ENCODE assay signal across 1 cellular context in the genomic region with DNA sequence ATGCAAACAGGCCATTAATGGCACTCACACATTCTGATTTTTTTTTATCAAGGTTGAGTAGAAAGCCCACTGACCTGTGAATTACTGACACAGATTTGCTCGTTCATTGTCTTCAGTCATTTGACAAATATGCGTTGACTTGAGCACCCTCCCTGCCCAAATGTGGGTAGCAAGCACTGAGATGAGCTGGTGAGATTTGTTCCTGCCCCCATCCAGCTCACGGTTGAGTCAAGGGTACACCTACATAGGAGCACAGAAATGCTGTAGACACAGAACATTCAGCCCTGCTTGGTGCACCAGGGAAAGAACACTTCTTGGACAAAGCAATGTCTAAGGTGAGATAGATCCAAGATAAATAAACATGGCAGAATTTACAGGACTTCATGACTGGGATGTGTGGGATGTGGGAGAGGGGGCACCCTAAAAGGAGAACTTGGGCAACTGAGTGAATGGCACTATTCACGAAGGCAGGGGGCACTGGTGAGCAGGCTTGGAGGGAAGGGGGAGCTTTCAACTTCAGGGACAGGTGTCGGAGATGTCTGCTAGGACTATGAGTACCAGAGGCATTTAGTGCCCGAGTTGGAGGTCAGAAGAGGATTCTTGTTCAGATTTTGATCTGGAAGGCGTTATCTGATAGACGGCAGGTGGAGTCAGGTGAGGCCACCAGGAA.
TF ChIP-seq lines count a peak whose summit lies in the region.

No MANE protein-coding gene starts in this region.

TF ChIP-seq in GM23338, 12 proteins besides CTCF, POLR2A, EP300 and RAD21 (continued from another document):
- TF ChIP-seq, protein P1, sequence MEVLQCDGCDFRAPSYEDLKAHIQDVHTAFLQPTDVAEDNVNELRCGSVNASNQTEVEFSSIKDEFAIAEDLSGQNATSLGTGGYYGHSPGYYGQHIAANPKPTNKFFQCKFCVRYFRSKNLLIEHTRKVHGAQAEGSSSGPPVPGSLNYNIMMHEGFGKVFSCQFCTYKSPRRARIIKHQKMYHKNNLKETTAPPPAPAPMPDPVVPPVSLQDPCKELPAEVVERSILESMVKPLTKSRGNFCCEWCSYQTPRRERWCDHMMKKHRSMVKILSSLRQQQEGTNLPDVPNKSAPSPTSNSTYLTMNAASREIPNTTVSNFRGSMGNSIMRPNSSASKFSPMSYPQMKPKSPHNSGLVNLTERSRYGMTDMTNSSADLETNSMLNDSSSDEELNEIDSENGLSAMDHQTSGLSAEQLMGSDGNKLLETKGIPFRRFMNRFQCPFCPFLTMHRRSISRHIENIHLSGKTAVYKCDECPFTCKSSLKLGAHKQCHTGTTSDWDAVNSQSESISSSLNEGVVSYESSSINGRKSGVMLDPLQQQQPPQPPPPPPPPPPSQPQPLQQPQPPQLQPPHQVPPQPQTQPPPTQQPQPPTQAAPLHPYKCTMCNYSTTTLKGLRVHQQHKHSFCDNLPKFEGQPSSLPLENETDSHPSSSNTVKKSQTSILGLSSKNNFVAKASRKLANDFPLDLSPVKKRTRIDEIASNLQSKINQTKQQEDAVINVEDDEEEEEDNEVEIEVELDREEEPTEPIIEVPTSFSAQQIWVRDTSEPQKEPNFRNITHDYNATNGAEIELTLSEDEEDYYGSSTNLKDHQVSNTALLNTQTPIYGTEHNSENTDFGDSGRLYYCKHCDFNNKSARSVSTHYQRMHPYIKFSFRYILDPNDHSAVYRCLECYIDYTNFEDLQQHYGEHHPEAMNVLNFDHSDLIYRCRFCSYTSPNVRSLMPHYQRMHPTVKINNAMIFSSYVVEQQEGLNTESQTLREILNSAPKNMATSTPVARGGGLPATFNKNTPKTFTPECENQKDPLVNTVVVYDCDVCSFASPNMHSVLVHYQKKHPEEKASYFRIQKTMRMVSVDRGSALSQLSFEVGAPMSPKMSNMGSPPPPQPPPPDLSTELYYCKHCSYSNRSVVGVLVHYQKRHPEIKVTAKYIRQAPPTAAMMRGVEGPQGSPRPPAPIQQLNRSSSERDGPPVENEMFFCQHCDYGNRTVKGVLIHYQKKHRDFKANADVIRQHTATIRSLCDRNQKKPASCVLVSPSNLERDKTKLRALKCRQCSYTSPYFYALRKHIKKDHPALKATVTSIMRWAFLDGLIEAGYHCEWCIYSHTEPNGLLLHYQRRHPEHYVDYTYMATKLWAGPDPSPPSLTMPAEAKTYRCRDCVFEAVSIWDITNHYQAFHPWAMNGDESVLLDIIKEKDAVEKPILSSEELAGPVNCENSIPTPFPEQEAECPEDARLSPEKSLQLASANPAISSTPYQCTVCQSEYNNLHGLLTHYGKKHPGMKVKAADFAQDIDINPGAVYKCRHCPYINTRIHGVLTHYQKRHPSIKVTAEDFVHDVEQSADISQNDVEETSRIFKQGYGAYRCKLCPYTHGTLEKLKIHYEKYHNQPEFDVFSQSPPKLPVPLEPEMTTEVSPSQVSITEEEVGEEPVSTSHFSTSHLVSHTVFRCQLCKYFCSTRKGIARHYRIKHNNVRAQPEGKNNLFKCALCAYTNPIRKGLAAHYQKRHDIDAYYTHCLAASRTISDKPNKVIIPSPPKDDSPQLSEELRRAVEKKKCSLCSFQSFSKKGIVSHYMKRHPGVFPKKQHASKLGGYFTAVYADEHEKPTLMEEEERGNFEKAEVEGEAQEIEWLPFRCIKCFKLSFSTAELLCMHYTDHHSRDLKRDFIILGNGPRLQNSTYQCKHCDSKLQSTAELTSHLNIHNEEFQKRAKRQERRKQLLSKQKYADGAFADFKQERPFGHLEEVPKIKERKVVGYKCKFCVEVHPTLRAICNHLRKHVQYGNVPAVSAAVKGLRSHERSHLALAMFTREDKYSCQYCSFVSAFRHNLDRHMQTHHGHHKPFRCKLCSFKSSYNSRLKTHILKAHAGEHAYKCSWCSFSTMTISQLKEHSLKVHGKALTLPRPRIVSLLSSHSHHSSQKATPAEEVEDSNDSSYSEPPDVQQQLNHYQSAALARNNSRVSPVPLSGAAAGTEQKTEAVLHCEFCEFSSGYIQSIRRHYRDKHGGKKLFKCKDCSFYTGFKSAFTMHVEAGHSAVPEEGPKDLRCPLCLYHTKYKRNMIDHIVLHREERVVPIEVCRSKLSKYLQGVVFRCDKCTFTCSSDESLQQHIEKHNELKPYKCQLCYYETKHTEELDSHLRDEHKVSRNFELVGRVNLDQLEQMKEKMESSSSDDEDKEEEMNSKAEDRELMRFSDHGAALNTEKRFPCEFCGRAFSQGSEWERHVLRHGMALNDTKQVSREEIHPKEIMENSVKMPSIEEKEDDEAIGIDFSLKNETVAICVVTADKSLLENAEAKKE (CRISPR knock-in tag; IDR thresholded peaks at IDR 0.05), result no peak
- no peak for TF ChIP-seq JUNB (IDR thresholded peaks at IDR 0.05; ENCODE audit: unreplicated experiment)
- TF ChIP-seq, protein P2, sequence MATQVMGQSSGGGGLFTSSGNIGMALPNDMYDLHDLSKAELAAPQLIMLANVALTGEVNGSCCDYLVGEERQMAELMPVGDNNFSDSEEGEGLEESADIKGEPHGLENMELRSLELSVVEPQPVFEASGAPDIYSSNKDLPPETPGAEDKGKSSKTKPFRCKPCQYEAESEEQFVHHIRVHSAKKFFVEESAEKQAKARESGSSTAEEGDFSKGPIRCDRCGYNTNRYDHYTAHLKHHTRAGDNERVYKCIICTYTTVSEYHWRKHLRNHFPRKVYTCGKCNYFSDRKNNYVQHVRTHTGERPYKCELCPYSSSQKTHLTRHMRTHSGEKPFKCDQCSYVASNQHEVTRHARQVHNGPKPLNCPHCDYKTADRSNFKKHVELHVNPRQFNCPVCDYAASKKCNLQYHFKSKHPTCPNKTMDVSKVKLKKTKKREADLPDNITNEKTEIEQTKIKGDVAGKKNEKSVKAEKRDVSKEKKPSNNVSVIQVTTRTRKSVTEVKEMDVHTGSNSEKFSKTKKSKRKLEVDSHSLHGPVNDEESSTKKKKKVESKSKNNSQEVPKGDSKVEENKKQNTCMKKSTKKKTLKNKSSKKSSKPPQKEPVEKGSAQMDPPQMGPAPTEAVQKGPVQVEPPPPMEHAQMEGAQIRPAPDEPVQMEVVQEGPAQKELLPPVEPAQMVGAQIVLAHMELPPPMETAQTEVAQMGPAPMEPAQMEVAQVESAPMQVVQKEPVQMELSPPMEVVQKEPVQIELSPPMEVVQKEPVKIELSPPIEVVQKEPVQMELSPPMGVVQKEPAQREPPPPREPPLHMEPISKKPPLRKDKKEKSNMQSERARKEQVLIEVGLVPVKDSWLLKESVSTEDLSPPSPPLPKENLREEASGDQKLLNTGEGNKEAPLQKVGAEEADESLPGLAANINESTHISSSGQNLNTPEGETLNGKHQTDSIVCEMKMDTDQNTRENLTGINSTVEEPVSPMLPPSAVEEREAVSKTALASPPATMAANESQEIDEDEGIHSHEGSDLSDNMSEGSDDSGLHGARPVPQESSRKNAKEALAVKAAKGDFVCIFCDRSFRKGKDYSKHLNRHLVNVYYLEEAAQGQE (IDR thresholded peaks at IDR 0.05; ENCODE audit: unreplicated experiment), result no peak
- no peak for TF ChIP-seq STAT1 (IDR thresholded peaks at IDR 0.05; ENCODE audit: unreplicated experiment)
- TF ChIP-seq EZH2 (IDR thresholded peaks at IDR 0.05; ENCODE audit: low read depth, unreplicated experiment), result no peak
- TF ChIP-seq POLR2AphosphoS5 (IDR thresholded peaks at IDR 0.05; ENCODE audit: low read depth), result no peak
- TF ChIP-seq, protein P3, sequence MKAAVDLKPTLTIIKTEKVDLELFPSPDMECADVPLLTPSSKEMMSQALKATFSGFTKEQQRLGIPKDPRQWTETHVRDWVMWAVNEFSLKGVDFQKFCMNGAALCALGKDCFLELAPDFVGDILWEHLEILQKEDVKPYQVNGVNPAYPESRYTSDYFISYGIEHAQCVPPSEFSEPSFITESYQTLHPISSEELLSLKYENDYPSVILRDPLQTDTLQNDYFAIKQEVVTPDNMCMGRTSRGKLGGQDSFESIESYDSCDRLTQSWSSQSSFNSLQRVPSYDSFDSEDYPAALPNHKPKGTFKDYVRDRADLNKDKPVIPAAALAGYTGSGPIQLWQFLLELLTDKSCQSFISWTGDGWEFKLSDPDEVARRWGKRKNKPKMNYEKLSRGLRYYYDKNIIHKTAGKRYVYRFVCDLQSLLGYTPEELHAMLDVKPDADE (IDR thresholded peaks at IDR 0.05), result no peak
- no peak for TF ChIP-seq ZNF331 (CRISPR knock-in tag; IDR thresholded peaks at IDR 0.05; ENCODE audit: low read depth)
- no peak for TF ChIP-seq ZNF114 (CRISPR knock-in tag; IDR thresholded peaks at IDR 0.05)
- no peak for TF ChIP-seq NANOG (IDR thresholded peaks at IDR 0.05; ENCODE audit: borderline replicate concordance)
TF ChIP-seq in GM23338: peak in this region for 0.
